Comparison of ENCODE assay signal across 21 cellular contexts in the genomic region with DNA sequence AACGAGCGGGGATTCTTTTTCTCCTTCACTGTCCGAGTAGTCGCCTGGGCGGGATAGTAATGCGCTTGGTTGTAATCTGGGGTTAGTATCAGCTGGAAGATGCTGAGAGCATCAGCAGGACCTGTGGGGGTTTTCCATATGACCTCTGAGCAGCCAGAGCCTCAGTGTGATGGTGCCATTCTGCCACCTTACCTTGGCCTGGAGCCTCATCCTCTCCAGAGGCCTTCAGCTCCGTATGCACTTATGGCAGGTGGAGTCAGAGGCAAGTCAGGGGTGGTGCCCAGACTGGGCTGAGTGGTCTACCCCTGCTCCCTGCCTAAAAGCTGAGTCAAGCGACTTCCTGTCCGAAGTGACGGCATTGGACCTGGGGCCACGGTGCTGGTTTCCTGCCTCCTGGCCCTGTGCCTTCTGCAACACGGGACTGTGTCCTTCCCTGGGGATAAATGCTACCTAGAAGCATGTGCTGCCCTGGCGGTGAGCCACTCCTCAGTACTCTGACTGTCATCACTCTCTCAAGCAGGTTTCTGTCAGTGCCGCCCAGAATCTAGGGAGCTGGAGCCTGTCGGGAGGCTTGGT. TPM values are rescaled to one million over a fixed set of nuclear protein-coding genes. Genes with fewer than 3 reads are reported as not detected.
DNase-seq lines count a peak whose midpoint lies in the region; ATAC-seq, FAIRE-seq and TF ChIP-seq lines count a peak whose summit lies in the region.
"Had no signal": no experiment of that assay in that cellular context is flagged by ENCODE, and none has a peak within 500 bp of the region (broad histone marks: within the 10 kb centered on the region; RNA-seq: fewer than 3 reads in every experiment).

No MANE protein-coding gene starts in this region.

- no peak for TF ChIP-seq EP300 in H1 (IDR thresholded peaks at IDR 0.05; ENCODE audit: borderline replicate concordance in 1 of 2, low read depth in 2 of 2, low read length in 2 of 2)

- no peak overlapping the region for H4K8ac ChIP-seq in H1 (ENCODE audit: extremely low read depth, insufficient read depth, low read length)

- no peak overlapping the region for H2BK120ac ChIP-seq in H1 (replicated peaks; ENCODE audit: low read depth, low read length)

- H3K9ac ChIP-seq in H1 (replicated peaks in 1 of 4; ENCODE audit: extremely low read depth in 1 of 4, low read depth in 3 of 4, low read length in 3 of 4) (no peak overlapping the region), GM23248 (no peak overlapping the region), smooth muscle cell (ENCODE audit: low read depth) (no peak overlapping the region)

- in situ Hi-C loops in GM23248 (cut with MboI) = no loop called here

- DNase-seq in Right ventricle myocardium inferior (ENCODE audit: missing footprints) (peak; percentile 78), right atrium auricular region (ENCODE audit: low spot score) (no peak), H1 (ENCODE audit: low read depth in 1 of 2, low spot score in 2 of 2) (no peak), lower lobe of right lung (peak; percentile 73), GM23248 (no peak), smooth muscle cell (lab: John Stamatoyannopoulos, UW; ENCODE audit: unreplicated experiment) (no peak)
- DNase-seq: colonic mucosa, Kasumi-1, NCI-H1105, NCI-H2081 treated with DMSO at 0.1 percent for 48 hours, NCI-H524, nephron progenitor cell, SHP77 treated with DMSO at 0.1 percent for 48 hours, T-helper 1 cell had no signal

- no peaks in the 10 kb centered on the region for H3K79me2 ChIP-seq in H1 (ENCODE audit: control insufficient read depth in 1 of 2, insufficient read depth in 2 of 2, low read length in 2 of 2)
- H3K79me2 ChIP-seq in GM23248 (ENCODE audit: insufficient read depth) = no peaks in the 10 kb centered on the region
- H3K79me2 ChIP-seq in smooth muscle cell (ENCODE audit: low read depth) = no peaks in the 10 kb centered on the region

- CTCF ChIA-PET in H1 (lab: Charles Lee; ENCODE audit: partially characterized antibody) = interaction anchor here (1.2 to 1.8 kb wide), 8 partner anchors 12 to 124 kb away, joined by 3 to 6 read pairs (median 4); no protein-coding TSS in a partner anchor

- H4K20me1 ChIP-seq in H1 (replicated peaks in 1 of 2; ENCODE audit: control insufficient read depth in 1 of 2, insufficient read depth in 2 of 2, low read length in 2 of 2) (no peaks in the 10 kb centered on the region), GM23248 (ENCODE audit: insufficient read depth) (no peaks in the 10 kb centered on the region), smooth muscle cell (ENCODE audit: low read depth) (no peaks in the 10 kb centered on the region)

- H3F3A ChIP-seq in GM23248 (ENCODE audit: insufficient read depth) = no peaks in the 10 kb centered on the region
- no peaks in the 10 kb centered on the region for H3F3A ChIP-seq in smooth muscle cell (ENCODE audit: low read depth)

- H2BK12ac ChIP-seq in H1 (ENCODE audit: low read depth, low read length) = peak overlapping the region; percentile 29; the same call in 1 of the 2 replicates

- FAIRE-seq in H1 (lab: Jason Lieb, UNC) = no peak
- FAIRE-seq: astrocyte, endometrium, GM18507, HTR-8/SVneo had no signal

- H2BK20ac ChIP-seq in H1 (ENCODE audit: low read length) = no peak overlapping the region

- H3K79me1 ChIP-seq in H1 (ENCODE audit: low read depth, low read length) = no peaks in the 10 kb centered on the region

- H3K4ac ChIP-seq in H1 (replicated peaks; ENCODE audit: insufficient read length, low read depth, low read length) = no peak overlapping the region

- WGBS in H1 (ENCODE audit: extremely low coverage in 1 of 2, insufficient coverage in 1 of 2, insufficient read length in 1 of 2, insufficient replicate concordance in 2 of 2, low coverage in 1 of 2, low lambda C conversion rate in 2 of 2, missing lambda C conversion rate in 1 of 2), 2 experiments = 90% methylated on average over 15 of the region's 15 CpGs; no CpG with 5 or more reads in 1 of the 2 experiments
- 67 to 73% methylated on average over 15 of the region's 15 CpGs for WGBS in GM23248 (ENCODE audit: low coverage in 1 of 2, low lambda C conversion rate in 2 of 2, missing lambda C conversion rate in 2 of 2), 2 experiments
- whole genome bisulfite sequencing in smooth muscle cell (ENCODE audit: low lambda C conversion rate) = 91% methylated on average over 15 of the region's 15 CpGs

- H3K36me3 ChIP-seq in right atrium auricular region (no peaks in the 10 kb centered on the region), H1 (ENCODE audit: control insufficient read depth in 2 of 4, insufficient read depth in 4 of 4, low read length in 3 of 4) (no peaks in the 10 kb centered on the region), lower lobe of right lung (no peaks in the 10 kb centered on the region), GM23248 (ENCODE audit: low read depth) (no peaks in the 10 kb centered on the region), smooth muscle cell (ENCODE audit: low read depth) (no peaks in the 10 kb centered on the region)
- H3K36me3 ChIP-seq: colonic mucosa had no signal

- no peak overlapping the region for H3K56ac ChIP-seq in H1 (replicated peaks; ENCODE audit: insufficient read length, low read depth, low read length)

- H3K23me2 ChIP-seq in H1 (ENCODE audit: low read depth, low read length) = no peaks in the 10 kb centered on the region

- no peaks in the 10 kb centered on the region for H3K9me3 ChIP-seq in right atrium auricular region
- no peaks in the 10 kb centered on the region for H3K9me3 ChIP-seq in H1 (ENCODE audit: insufficient read depth in 2 of 2, low read depth in 1 of 2, low read length in 1 of 2)
- no peaks in the 10 kb centered on the region for H3K9me3 ChIP-seq in lower lobe of right lung
- H3K9me3 ChIP-seq in GM23248 (ENCODE audit: low read depth) = no peaks in the 10 kb centered on the region
- H3K9me3 ChIP-seq in smooth muscle cell (replicated peaks; ENCODE audit: low read depth) = no peaks in the 10 kb centered on the region
- H3K9me3 ChIP-seq: colonic mucosa had no signal

- no peak overlapping the region for H2AK5ac ChIP-seq in H1 (ENCODE audit: low read depth, low read length)

- no peak overlapping the region for H3K18ac ChIP-seq in H1 (ENCODE audit: extremely low read depth, low read length)

- H3K4me3 ChIP-seq in right atrium auricular region (no peak overlapping the region), H1 (ENCODE audit: extremely low read depth in 1 of 4, insufficient read depth in 2 of 4, low read depth in 3 of 4, low read length in 4 of 4) (no peak overlapping the region), lower lobe of right lung (no peak overlapping the region), GM23248 (no peak overlapping the region), smooth muscle cell (no peak overlapping the region)
- H3K4me3 ChIP-seq: colonic mucosa had no signal

- no peak overlapping the region for H4K5ac ChIP-seq in H1 (ENCODE audit: insufficient read length, low read depth, low read length)

- H3K27ac ChIP-seq in right atrium auricular region (peak overlapping the region in 1 of 2 donors; percentile 32), H1 (ENCODE audit: low read depth, low read length) (no peak overlapping the region), lower lobe of right lung (peak overlapping the region; percentile 70), GM23248 (no peak overlapping the region), smooth muscle cell (ENCODE audit: low read depth) (no peak overlapping the region)
- H3K27ac ChIP-seq: colonic mucosa had no signal

- no peaks in the 10 kb centered on the region for H3K9me2 ChIP-seq in GM23248 (ENCODE audit: insufficient read depth)

- H3K23ac ChIP-seq in H1 (ENCODE audit: insufficient read length) = no peak overlapping the region

- 0 out of 2 replicates have a peak overlapping the region, but pooled peaks have one; percentile 9 for H2BK15ac ChIP-seq in H1 (ENCODE audit: low read length)

- TF ChIP-seq POLR2A in H1 (IDR thresholded peaks at IDR 0.05; ENCODE audit: control extremely low read depth in 1 of 2, low read depth in 2 of 2, low read length in 2 of 2) (no peak), GM18505 (IDR thresholded peaks at IDR 0.05; ENCODE audit: borderline replicate concordance, extremely low read depth, insufficient read depth, insufficient read length) (no peak)

- no peak overlapping the region for H2BK5ac ChIP-seq in H1 (ENCODE audit: low read depth, low read length)

- H3K4me2 ChIP-seq in H1 (ENCODE audit: insufficient read depth in 1 of 2, low read depth in 2 of 2, low read length in 2 of 2) = no peak overlapping the region
- no peak overlapping the region for H3K4me2 ChIP-seq in GM23248 (ENCODE audit: unreplicated experiment)
- H3K4me2 ChIP-seq in smooth muscle cell = no peak overlapping the region

- H3K27me3 ChIP-seq in right atrium auricular region = no peaks in the 10 kb centered on the region
- 0 out of 7 replicates have a peak, but pooled peaks cover 0 to 2% (median 0%) of the 10 kb centered on the region in 4 experiments for H3K27me3 ChIP-seq in H1 (replicated peaks in 1 of 4; ENCODE audit: control insufficient read depth in 3 of 4, extremely low read depth in 1 of 4, insufficient read depth in 3 of 4, low read length in 3 of 4)
- no peaks in the 10 kb centered on the region for H3K27me3 ChIP-seq in lower lobe of right lung (ENCODE audit: low read depth)
- peaks cover 22% of the 10 kb centered on the region for H3K27me3 ChIP-seq in GM23248 (replicated peaks; ENCODE audit: insufficient read depth)
- no peaks in the 10 kb centered on the region for H3K27me3 ChIP-seq in smooth muscle cell (ENCODE audit: low read depth)
- H3K27me3 ChIP-seq: colonic mucosa had no signal

- TF ChIP-seq CTCF in right atrium auricular region (IDR thresholded peaks at IDR 0.05) (no peak), H1 (IDR thresholded peaks at IDR 0.05; ENCODE audit: control extremely low read depth in 1 of 3, insufficient read depth in 1 of 3, low read depth in 1 of 3, low read length in 3 of 3) (no peak), lower lobe of right lung (IDR thresholded peaks at IDR 0.05) (no peak), smooth muscle cell (IDR thresholded peaks at IDR 0.05; ENCODE audit: borderline replicate concordance, insufficient read depth, poor library complexity, severe bottlenecking) (no peak)

- no peak for TF ChIP-seq RAD21 in H1 (IDR thresholded peaks at IDR 0.05 in 1 of 2, conservative IDR thresholded peaks at IDR 0.05 in 1 of 2; ENCODE audit: low read depth in 2 of 2, low read length in 2 of 2)

- H2AFZ ChIP-seq in H1 (ENCODE audit: low read length) = no peak overlapping the region
- no peak overlapping the region for H2AFZ ChIP-seq in GM23248
- no peak overlapping the region for H2AFZ ChIP-seq in smooth muscle cell (ENCODE audit: low read depth)

- peaks cover 0 to 19% of the 10 kb centered on the region in 2 donors for H3K4me1 ChIP-seq in right atrium auricular region
- H3K4me1 ChIP-seq in H1 (replicated peaks in 1 of 4; ENCODE audit: control insufficient read depth in 3 of 4, insufficient read depth in 4 of 4, low read length in 3 of 4) = peaks cover 5 to 13% (median 8%) of the 10 kb centered on the region in 4 experiments; a peak in 6 of 7 replicates
- peaks cover 37% of the 10 kb centered on the region for H3K4me1 ChIP-seq in lower lobe of right lung
- H3K4me1 ChIP-seq in GM23248 (ENCODE audit: insufficient read depth) = no peaks in the 10 kb centered on the region
- H3K4me1 ChIP-seq in smooth muscle cell (ENCODE audit: low read depth) = peaks cover 9% of the 10 kb centered on the region
- H3K4me1 ChIP-seq: colonic mucosa had no signal

- intact Hi-C loops in Right ventricle myocardium inferior (cut with DNase I) (loop anchor here (2.0 kb wide), 1 partner anchor 42 kb away; no protein-coding TSS in a partner anchor), lower lobe of right lung (cut with DNase I) (no loop called here)

- no peak overlapping the region for H3K14ac ChIP-seq in H1 (ENCODE audit: insufficient read length)

- POLR2A ChIA-PET in H1 (lab: Charles Lee; ENCODE audit: partially characterized antibody) = interaction anchor here (0.5 to 2.0 kb wide), 2 partner anchors 24 to 1278 kb away, joined by 4 to 10 read pairs; a partner anchor contains a TSS

- no peak overlapping the region for H4K91ac ChIP-seq in H1 (replicated peaks; ENCODE audit: insufficient read length, low read length)

- ATAC-seq in Right ventricle myocardium inferior (peak; percentile 92), lower lobe of right lung (peak; percentile 20 to 53), GM18505 (IDR thresholded peaks at IDR 0.05; ENCODE audit: unreplicated experiment) (no peak), HG03571 (IDR thresholded peaks at IDR 0.05; ENCODE audit: unreplicated experiment) (no peak)
- ATAC-seq: activated naive CD4-positive, alpha-beta T cell treated with anti-CD3 and anti-CD28 coated beads, Interleukin-2, amount 50 U/mL, for 72 hours had no signal

RNA-seq across cellular contexts. Expression of a gene that starts 24.7 kb away (rescaled TPM):
- total RNA-seq in Right ventricle myocardium inferior (18.7 TPM), right atrium auricular region (10 to 100 TPM; 17.0 to 20.1 TPM), lower lobe of right lung (23.2 TPM), smooth muscle cell (5.3 and 7.8 TPM in 2 replicates)
- total RNA-seq in H1 (2021; fragmentation: NEBNext Ultra II Directional; extraction: Animal tissue kit (Norgen Biotek cat#: 25700)) = 0.75 and 0.99 TPM in 2 replicates
- polyA plus RNA-seq in H1 (2011; rRNA removed) (0.38 TPM in 2 replicates), GM23248 (2016; fragmentation: Nextera tagmentation; extraction: Ambion mirVana) (0.19 and 0.20 TPM in 2 replicates), smooth muscle cell (2.7 and 5.7 TPM in 2 replicates)
- 0.37 TPM for polyA plus RNA-seq in H1 (2011; cell fraction: cytosol; rRNA removed)
- polyA plus RNA-seq in H1 (2011; cell fraction: nucleus; rRNA removed) = 0.19 TPM
- 0.36 to 0.50 TPM (median 0.44 TPM) in 4 replicates for polyA plus RNA-seq in H1 (2012, experiment 1 of 2)
- 0.08 TPM for polyA plus RNA-seq in H1 (2012, experiment 2 of 2)
- polyA plus RNA-seq in H1 (2013, experiment 1 of 2) = 0.24 TPM
- 0.22 TPM for polyA plus RNA-seq in H1 (2013, experiment 2 of 2)
- 1.6 and 2.4 TPM in 2 replicates for polyA minus RNA-seq in H1 (2011; rRNA and poly(A)+ RNA removed)
- polyA minus RNA-seq in H1 (2011; cell fraction: cytosol; rRNA and poly(A)+ RNA removed) = 0.95 TPM
- polyA minus RNA-seq in H1 (2011; cell fraction: nucleus; rRNA and poly(A)+ RNA removed) = 1.1 TPM
- total RNA-seq in GM23248 (2014; rRNA removed; shearing (Covaris generic)) = 0.25 TPM in 1 of 2 replicates, not detected in the other

Comparison
In these comparisons a context has a peak if more than half of its experiments do, and no peak if none do; other contexts are left out.
1. DNase-seq: peak in Right ventricle myocardium inferior (single experiment) and lower lobe of right lung (single experiment); none in right atrium auricular region (single experiment), H1 (0 of 2), GM23248 (single experiment) and smooth muscle cell (single experiment).
2. ATAC-seq: peak in Right ventricle myocardium inferior (single experiment) and lower lobe of right lung (2 of 2); none in GM18505 (single experiment) and HG03571 (single experiment).